Comparison of ENCODE assay signal across 1 cellular context in genomic region chr9:127388037-127388855, GRCh38.
TF ChIP-seq lines count a peak whose summit lies in the region.

No MANE protein-coding gene starts in this region.

TF ChIP-seq in GM23338, 12 proteins besides CTCF, POLR2A, EP300 and RAD21 (continued from another document):
- TF ChIP-seq, protein P1, sequence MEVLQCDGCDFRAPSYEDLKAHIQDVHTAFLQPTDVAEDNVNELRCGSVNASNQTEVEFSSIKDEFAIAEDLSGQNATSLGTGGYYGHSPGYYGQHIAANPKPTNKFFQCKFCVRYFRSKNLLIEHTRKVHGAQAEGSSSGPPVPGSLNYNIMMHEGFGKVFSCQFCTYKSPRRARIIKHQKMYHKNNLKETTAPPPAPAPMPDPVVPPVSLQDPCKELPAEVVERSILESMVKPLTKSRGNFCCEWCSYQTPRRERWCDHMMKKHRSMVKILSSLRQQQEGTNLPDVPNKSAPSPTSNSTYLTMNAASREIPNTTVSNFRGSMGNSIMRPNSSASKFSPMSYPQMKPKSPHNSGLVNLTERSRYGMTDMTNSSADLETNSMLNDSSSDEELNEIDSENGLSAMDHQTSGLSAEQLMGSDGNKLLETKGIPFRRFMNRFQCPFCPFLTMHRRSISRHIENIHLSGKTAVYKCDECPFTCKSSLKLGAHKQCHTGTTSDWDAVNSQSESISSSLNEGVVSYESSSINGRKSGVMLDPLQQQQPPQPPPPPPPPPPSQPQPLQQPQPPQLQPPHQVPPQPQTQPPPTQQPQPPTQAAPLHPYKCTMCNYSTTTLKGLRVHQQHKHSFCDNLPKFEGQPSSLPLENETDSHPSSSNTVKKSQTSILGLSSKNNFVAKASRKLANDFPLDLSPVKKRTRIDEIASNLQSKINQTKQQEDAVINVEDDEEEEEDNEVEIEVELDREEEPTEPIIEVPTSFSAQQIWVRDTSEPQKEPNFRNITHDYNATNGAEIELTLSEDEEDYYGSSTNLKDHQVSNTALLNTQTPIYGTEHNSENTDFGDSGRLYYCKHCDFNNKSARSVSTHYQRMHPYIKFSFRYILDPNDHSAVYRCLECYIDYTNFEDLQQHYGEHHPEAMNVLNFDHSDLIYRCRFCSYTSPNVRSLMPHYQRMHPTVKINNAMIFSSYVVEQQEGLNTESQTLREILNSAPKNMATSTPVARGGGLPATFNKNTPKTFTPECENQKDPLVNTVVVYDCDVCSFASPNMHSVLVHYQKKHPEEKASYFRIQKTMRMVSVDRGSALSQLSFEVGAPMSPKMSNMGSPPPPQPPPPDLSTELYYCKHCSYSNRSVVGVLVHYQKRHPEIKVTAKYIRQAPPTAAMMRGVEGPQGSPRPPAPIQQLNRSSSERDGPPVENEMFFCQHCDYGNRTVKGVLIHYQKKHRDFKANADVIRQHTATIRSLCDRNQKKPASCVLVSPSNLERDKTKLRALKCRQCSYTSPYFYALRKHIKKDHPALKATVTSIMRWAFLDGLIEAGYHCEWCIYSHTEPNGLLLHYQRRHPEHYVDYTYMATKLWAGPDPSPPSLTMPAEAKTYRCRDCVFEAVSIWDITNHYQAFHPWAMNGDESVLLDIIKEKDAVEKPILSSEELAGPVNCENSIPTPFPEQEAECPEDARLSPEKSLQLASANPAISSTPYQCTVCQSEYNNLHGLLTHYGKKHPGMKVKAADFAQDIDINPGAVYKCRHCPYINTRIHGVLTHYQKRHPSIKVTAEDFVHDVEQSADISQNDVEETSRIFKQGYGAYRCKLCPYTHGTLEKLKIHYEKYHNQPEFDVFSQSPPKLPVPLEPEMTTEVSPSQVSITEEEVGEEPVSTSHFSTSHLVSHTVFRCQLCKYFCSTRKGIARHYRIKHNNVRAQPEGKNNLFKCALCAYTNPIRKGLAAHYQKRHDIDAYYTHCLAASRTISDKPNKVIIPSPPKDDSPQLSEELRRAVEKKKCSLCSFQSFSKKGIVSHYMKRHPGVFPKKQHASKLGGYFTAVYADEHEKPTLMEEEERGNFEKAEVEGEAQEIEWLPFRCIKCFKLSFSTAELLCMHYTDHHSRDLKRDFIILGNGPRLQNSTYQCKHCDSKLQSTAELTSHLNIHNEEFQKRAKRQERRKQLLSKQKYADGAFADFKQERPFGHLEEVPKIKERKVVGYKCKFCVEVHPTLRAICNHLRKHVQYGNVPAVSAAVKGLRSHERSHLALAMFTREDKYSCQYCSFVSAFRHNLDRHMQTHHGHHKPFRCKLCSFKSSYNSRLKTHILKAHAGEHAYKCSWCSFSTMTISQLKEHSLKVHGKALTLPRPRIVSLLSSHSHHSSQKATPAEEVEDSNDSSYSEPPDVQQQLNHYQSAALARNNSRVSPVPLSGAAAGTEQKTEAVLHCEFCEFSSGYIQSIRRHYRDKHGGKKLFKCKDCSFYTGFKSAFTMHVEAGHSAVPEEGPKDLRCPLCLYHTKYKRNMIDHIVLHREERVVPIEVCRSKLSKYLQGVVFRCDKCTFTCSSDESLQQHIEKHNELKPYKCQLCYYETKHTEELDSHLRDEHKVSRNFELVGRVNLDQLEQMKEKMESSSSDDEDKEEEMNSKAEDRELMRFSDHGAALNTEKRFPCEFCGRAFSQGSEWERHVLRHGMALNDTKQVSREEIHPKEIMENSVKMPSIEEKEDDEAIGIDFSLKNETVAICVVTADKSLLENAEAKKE (CRISPR knock-in tag; IDR thresholded peaks at IDR 0.05): no peak
- TF ChIP-seq NANOG (IDR thresholded peaks at IDR 0.05; ENCODE audit: borderline replicate concordance) (no peak), STAT1 (IDR thresholded peaks at IDR 0.05; ENCODE audit: unreplicated experiment) (no peak), EZH2 (IDR thresholded peaks at IDR 0.05; ENCODE audit: low read depth, unreplicated experiment) (no peak), CREB1 (CRISPR knock-in tag; IDR thresholded peaks at IDR 0.05; ENCODE audit: low read depth) (no peak), ZNF331 (CRISPR knock-in tag; IDR thresholded peaks at IDR 0.05; ENCODE audit: low read depth) (no peak)
